In the genomic region with DNA sequence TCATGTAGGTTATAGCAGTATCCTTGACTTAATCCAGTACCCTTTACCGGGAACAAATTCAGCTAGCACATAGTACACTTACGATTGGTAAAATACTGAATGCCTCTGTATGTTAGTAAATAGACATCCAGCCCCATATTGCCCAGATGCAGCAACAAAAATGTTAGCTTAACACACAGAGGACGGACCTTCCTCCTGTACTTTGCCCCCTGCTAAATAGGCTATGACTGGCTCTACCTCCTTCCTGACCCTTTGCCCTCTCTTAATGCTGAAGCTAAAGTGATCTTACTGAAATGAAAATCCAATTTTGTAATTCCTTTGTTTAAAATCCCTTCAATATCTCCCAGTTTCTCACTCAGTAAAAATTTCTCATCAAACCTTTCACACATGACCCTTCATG, we compare ENCODE assay signal across 20 cellular contexts.
DNase-seq lines count a peak whose midpoint lies in the region; ATAC-seq, FAIRE-seq and TF ChIP-seq lines count a peak whose summit lies in the region.
"Had no signal": no experiment of that assay in that cellular context is flagged by ENCODE, and none has a peak within 500 bp of the region (broad histone marks: within the 10 kb centered on the region; RNA-seq: fewer than 3 reads in every experiment).

No MANE protein-coding gene starts in this region.

- no peak for TF ChIP-seq CTCF in liver (IDR thresholded peaks at IDR 0.05; ENCODE audit: low read depth, low read length, missing input control)

- ATAC-seq in HG02588 (IDR thresholded peaks at IDR 0.05; ENCODE audit: unreplicated experiment): no peak
- ATAC-seq in HG02973 (IDR thresholded peaks at IDR 0.05; ENCODE audit: unreplicated experiment): no peak
- no peak for ATAC-seq in HG03135 (IDR thresholded peaks at IDR 0.05; ENCODE audit: unreplicated experiment)

- H3K9me3 ChIP-seq in liver (ENCODE audit: control insufficient read depth in 4 of 4, low read length in 3 of 4): no peaks in the 10 kb centered on the region
- H3K9me3 ChIP-seq in small intestine (ENCODE audit: control insufficient read depth, low read depth): no peaks in the 10 kb centered on the region
- H3K9me3 ChIP-seq: HAP-1 had no signal

- 47% methylated on average over 3 of the region's 3 CpGs for WGBS in liver
- WGBS in small intestine, 3 donors: 61 to 77% (median 67%) methylated on average over 3 of the region's 3 CpGs

- H3K36me3 ChIP-seq in liver (ENCODE audit: control insufficient read depth in 4 of 4, insufficient read depth in 3 of 4, low read depth in 1 of 4, low read length in 3 of 4) (no peaks in the 10 kb centered on the region), small intestine (ENCODE audit: control insufficient read depth in 2 of 2, insufficient read depth in 2 of 2, low read length in 2 of 2) (no peaks in the 10 kb centered on the region)
- H3K36me3 ChIP-seq: HAP-1 had no signal

- H3K4me3 ChIP-seq in liver (ENCODE audit: low read depth in 1 of 3, low read length in 3 of 3) (no peak overlapping the region), small intestine (ENCODE audit: low read depth in 1 of 2, low read length in 2 of 2) (no peak overlapping the region)
- H3K4me3 ChIP-seq: HAP-1 had no signal

- H3K27me3 ChIP-seq in liver (ENCODE audit: control insufficient read depth in 4 of 4, insufficient read depth in 4 of 4, low read length in 3 of 4) (no peaks in the 10 kb centered on the region), small intestine (ENCODE audit: control insufficient read depth in 2 of 2, insufficient read depth in 2 of 2, low read length in 2 of 2) (no peaks in the 10 kb centered on the region)

- no peak for TF ChIP-seq RAD21 in liver (IDR thresholded peaks at IDR 0.05)

- no peak for DNase-seq in HTR-8/SVneo (ENCODE audit: insufficient read length, low spot score)
- DNase-seq in MV-4-11 (lab: John Stamatoyannopoulos, UW): peak; percentile 55
- DNase-seq in small intestine: peak; percentile 21
- DNase-seq: 8988T; C1 segment of cervical spinal cord; Calu3; CD4-positive, alpha-beta memory T cell; COR-L47; DMS53; DMS79 treated with DMSO at 0.1 percent for 48 hours; GF-D8; GOT3; HFFc6 had no signal

- H3K9ac ChIP-seq in liver (ENCODE audit: low read depth in 1 of 2, low read length in 2 of 2): no peak overlapping the region

- H3K4me1 ChIP-seq in liver (ENCODE audit: control insufficient read depth in 4 of 4, insufficient read depth in 4 of 4, low read length in 3 of 4) (peaks cover 0 to 2% (median 0%) of the 10 kb centered on the region in 4 donors), small intestine (ENCODE audit: control insufficient read depth in 2 of 2, insufficient read depth in 1 of 2, low read depth in 1 of 2, low read length in 1 of 2) (no peaks in the 10 kb centered on the region)
- H3K4me1 ChIP-seq: HAP-1 had no signal

- FAIRE-seq in HTR-8/SVneo (lab: Jason Lieb, UNC) (peak; percentile 88), small intestine (lab: Jason Lieb, UNC) (no peak)
- FAIRE-seq: GM12891, H54 had no signal

- H3K27ac ChIP-seq in liver (ENCODE audit: low read depth in 1 of 2, low read length in 2 of 2): no peak overlapping the region
- no peak overlapping the region for H3K27ac ChIP-seq in small intestine (ENCODE audit: low read depth in 1 of 2, low read length in 1 of 2)

TF ChIP-seq in liver, 16 proteins besides CTCF, POLR2A, EP300 and RAD21:
- peak; percentile 32 to 63 for TF ChIP-seq HNF4A (conservative IDR thresholded peaks at IDR 0.05)
- TF ChIP-seq, protein P1, sequence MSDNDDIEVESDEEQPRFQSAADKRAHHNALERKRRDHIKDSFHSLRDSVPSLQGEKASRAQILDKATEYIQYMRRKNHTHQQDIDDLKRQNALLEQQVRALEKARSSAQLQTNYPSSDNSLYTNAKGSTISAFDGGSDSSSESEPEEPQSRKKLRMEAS (IDR thresholded peaks at IDR 0.05): no peak
